26 cellular contexts compared by ENCODE assay signal in the genomic region with DNA sequence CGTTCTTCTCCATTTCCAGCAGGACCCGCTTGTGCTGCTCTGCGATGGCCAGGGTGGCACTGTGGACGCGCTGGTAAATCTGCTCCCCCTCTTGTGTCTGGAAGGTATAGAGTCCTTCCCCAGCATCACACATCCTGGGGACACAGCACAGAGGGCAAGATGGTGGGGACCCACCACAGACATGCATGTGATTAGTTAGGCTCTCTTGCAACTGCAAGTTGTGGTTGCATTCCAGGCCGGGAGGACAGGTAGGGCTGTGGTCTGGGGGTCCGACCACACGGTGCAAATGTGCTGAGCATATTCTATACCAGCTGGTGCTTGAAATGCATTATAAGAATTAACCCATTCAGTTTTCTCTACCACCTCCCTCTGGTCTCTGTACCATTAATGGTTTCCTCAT.
"Had no signal": no experiment of that assay in that cellular context is flagged by ENCODE, and none has a peak within 500 bp of the region (broad histone marks: within the 10 kb centered on the region; RNA-seq: fewer than 3 reads in every experiment).

No MANE protein-coding gene starts in this region.

- DNase-seq: activated CD4-positive, CD25-positive, alpha-beta regulatory T cell treated with anti-CD3 and anti-CD28 coated beads, Interleukin-2, amount 50 U/mL, for 72 hours; activated CD8-positive, alpha-beta memory T cell treated with anti-CD3 and anti-CD28 coated beads, Interleukin-2, amount 10 ng/mL, durations not matched to agents 7 days and 5 days; activated CD8-positive, alpha-beta T cell treated with anti-CD3 and anti-CD28 coated beads, Interleukin-2, amount 10 ng/mL, durations not matched to agents 7 days and 5 days; activated effector memory CD4-positive, alpha-beta T cell treated with Interleukin-2 at 50 U/mL for 16 hours; activated naive CD4-positive, alpha-beta T cell treated with Interleukin-2 at 50 U/mL for 16 hours; effector CD4-positive, alpha-beta T cell; esophagus squamous epithelium; foreskin melanocyte; heart right ventricle; kidney glomerular epithelial cell; left ventricle myocardium superior; mammary epithelial cell; naive B cell; nephron progenitor cell; ovary; retina; sigmoid colon; small intestine; stimulated activated CD4-positive, alpha-beta T cell treated with anti-CD3 and anti-CD28 coated beads, Interleukin-1b, Interleukin-23, amount 100 ng/mL, for 48 hours; stimulated activated CD4-positive, alpha-beta T cell treated with anti-CD3 and anti-CD28 coated beads, Interleukin-4, amount 100 ng/mL, for 4 hours; stimulated activated naive B cell treated with anti-CD40 and anti-IgM and Interleukin-4, amounts not matched to agents 10 μg/mL and 1 μg/mL and 100 μg/mL, for 72 hours; T-helper 2 cell; tibial artery had no signal

- H3K27me3 ChIP-seq: esophagus squamous epithelium, ovary, sigmoid colon, suprapubic skin, tibial artery had no signal

- H3K9me3 ChIP-seq: esophagus squamous epithelium, heart right ventricle, ovary, sigmoid colon, suprapubic skin, tibial artery had no signal

- H3K36me3 ChIP-seq: ovary had no signal

- ATAC-seq: activated CD8-positive, alpha-beta memory T cell treated with anti-CD3 and anti-CD28 coated beads, Interleukin-2, amount 10 ng/mL, durations not matched to agents 7 days and 5 days; activated CD8-positive, alpha-beta T cell treated with anti-CD3 and anti-CD28 coated beads, Interleukin-2, amount 10 ng/mL, durations not matched to agents 7 days and 5 days; heart right ventricle; left ventricle myocardium superior; stimulated activated naive B cell treated with anti-CD40 and anti-IgM and Interleukin-4, amounts not matched to agents 10 μg/mL and 1 μg/mL and 100 μg/mL, for 72 hours had no signal

- FAIRE-seq: endometrium, small intestine had no signal

- H3K4me3 ChIP-seq: esophagus squamous epithelium, heart right ventricle, ovary, sigmoid colon, suprapubic skin, tibial artery had no signal

- H3K27ac ChIP-seq: epithelial cell of prostate, esophagus squamous epithelium, heart right ventricle, ovary, sigmoid colon, suprapubic skin, tibial artery had no signal
